1 cellular context compared by ENCODE assay signal in genomic region chr6:34640074-34640849, GRCh38.
TF ChIP-seq lines count a peak whose summit lies in the region.

No MANE protein-coding gene starts in this region.

TF ChIP-seq in HepG2, 621 proteins besides CTCF, POLR2A, EP300 and RAD21 (continued from another document):
- peak; percentile 61; the same call in 1 of the 2 replicates for TF ChIP-seq ZNF24 (IDR thresholded peaks at IDR 0.05)
TF ChIP-seq in HepG2: peak in this region for 2; not testable (repeated sequence) for 619.
